In the genomic region with DNA sequence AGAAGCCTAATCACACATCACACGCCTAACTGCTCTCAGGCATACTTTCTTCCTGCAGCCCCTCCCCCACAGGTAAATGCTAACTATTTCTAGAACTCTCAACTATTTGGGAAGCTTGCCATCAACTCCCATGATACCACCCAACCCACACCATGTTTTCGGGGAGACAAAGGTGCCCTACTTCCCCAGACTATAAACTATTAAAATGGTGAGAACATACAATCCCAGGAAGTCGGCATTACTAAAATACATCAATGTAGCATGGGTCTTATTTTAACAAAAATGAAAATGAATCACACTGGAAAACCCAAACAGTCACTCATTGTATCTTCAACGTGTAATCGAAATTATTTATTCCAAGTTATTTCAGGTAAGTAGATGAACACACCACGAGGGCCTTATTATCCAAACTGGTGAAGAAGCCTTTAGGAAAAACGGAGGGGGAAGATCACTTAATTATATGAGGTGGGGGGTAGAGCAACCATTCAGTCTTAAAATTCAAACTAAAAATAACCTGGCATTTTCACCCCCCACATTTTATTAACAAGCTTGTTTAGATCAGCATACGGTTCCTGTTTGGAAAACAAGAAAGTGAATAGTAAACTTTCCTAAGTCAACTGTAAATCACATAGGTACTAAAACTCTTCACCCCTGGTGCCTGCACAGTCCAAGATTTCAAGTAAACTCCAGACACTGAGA, we compare ENCODE assay signal across 8 cellular contexts. TPM values are rescaled to one million over a fixed set of nuclear protein-coding genes. Genes with fewer than 3 reads are reported as not detected.
DNase-seq lines count a peak whose midpoint lies in the region; ATAC-seq, FAIRE-seq and TF ChIP-seq lines count a peak whose summit lies in the region.

No MANE protein-coding gene starts in this region.

- no peak for ATAC-seq in heart right ventricle
- no peak for ATAC-seq in Right ventricle myocardium superior (ENCODE audit: poor library complexity)
- no peak for ATAC-seq in lung (ENCODE audit: insufficient read depth, low FRiP score)

- WGBS in heart right ventricle, 2 donors, result 5% methylated on average over 8 of the region's 8 CpGs
- 2 to 3% methylated on average over 8 of the region's 8 CpGs for WGBS in lung, 2 donors

- intact Hi-C loops in heart right ventricle (cut with DNase I), result loop anchor here in 9 of 10 donors (5.0 to 10.0 kb wide), 13 partner anchors 71 to 1187 kb away; no protein-coding TSS in a partner anchor
- intact Hi-C loops in Right ventricle myocardium superior (cut with DNase I), result no loop called here
- intact Hi-C loops in tibial artery (cut with DNase I; ENCODE audit: low total_unique reads), result loop anchor here (10.0 kb wide), 3 partner anchors 399 to 1129 kb away; no protein-coding TSS in a partner anchor

- H3K27ac ChIP-seq in heart right ventricle, result peak overlapping the region; percentile 96 to 99 (median 98)
- peak overlapping the region; percentile 94 for H3K27ac ChIP-seq in OCI-LY3 (ENCODE audit: low read length)
- H3K27ac ChIP-seq in lung (ENCODE audit: low read depth in 1 of 2, low read length in 1 of 2), result peak overlapping the region; percentile 73 to 91
- peak overlapping the region; percentile 92 to 99 for H3K27ac ChIP-seq in tibial artery

- H3K4me2 ChIP-seq in OCI-LY3 (ENCODE audit: low read length), result peak overlapping the region; percentile 80

- H3K4me3 ChIP-seq in heart right ventricle (peak overlapping the region; percentile 45 to 92 (median 84)), OCI-LY3 (ENCODE audit: low read length) (peak overlapping the region; percentile 83), cardiac fibroblast (replicated peaks in 1 of 2; ENCODE audit: low read depth in 2 of 2, low read length in 2 of 2) (peak overlapping the region; percentile 82 to 85), lung (peak overlapping the region; percentile 41), tibial artery (peak overlapping the region; percentile 81 to 91)

- H4K20me1 ChIP-seq in OCI-LY3 (ENCODE audit: insufficient read depth, low read length), result peaks cover 38% of the 10 kb centered on the region

- FAIRE-seq in frontal cortex (lab: Jason Lieb, UNC), result no peak

- H3K9me3 ChIP-seq in heart right ventricle (peaks cover 0 to 3% (median 0%) of the 10 kb centered on the region in 11 donors), OCI-LY3 (ENCODE audit: insufficient read depth, low read length) (no peaks in the 10 kb centered on the region), lung (ENCODE audit: control insufficient read depth in 2 of 2, insufficient read depth in 1 of 2, low read length in 1 of 2) (no peaks in the 10 kb centered on the region), tibial artery (no peaks in the 10 kb centered on the region)

- TF ChIP-seq CTCF in heart right ventricle (IDR thresholded peaks at IDR 0.05) (no peak), OCI-LY3 (IDR thresholded peaks at IDR 0.05; ENCODE audit: low read depth, low read length) (no peak), cardiac fibroblast (IDR thresholded peaks at IDR 0.05; ENCODE audit: low read depth, low read length) (no peak), lung (IDR thresholded peaks at IDR 0.05; ENCODE audit: control extremely low read depth, extremely low read depth) (no peak), tibial artery (IDR thresholded peaks at IDR 0.05) (no peak)

- H3K27me3 ChIP-seq in heart right ventricle, result no peaks in the 10 kb centered on the region
- H3K27me3 ChIP-seq in OCI-LY3 (ENCODE audit: low read depth, low read length), result no peaks in the 10 kb centered on the region
- H3K27me3 ChIP-seq in lung (ENCODE audit: control insufficient read depth, insufficient read depth), result no peaks in the 10 kb centered on the region
- no peaks in the 10 kb centered on the region for H3K27me3 ChIP-seq in tibial artery

- no peak overlapping the region for H2AFZ ChIP-seq in OCI-LY3 (ENCODE audit: low read depth, low read length)

- H3K36me3 ChIP-seq in heart right ventricle, result no peaks in the 10 kb centered on the region
- H3K36me3 ChIP-seq in OCI-LY3 (replicated peaks; ENCODE audit: low read depth, low read length), result peaks cover 30% of the 10 kb centered on the region
- no peaks in the 10 kb centered on the region for H3K36me3 ChIP-seq in lung (ENCODE audit: control insufficient read depth in 2 of 2, insufficient read depth in 2 of 2, low read length in 2 of 2)
- H3K36me3 ChIP-seq in tibial artery, result no peaks in the 10 kb centered on the region

- H3K9ac ChIP-seq in OCI-LY3 (ENCODE audit: low read length), result peak overlapping the region; percentile 99

- H3K79me2 ChIP-seq in OCI-LY3 (ENCODE audit: low read length), result peaks cover 75% of the 10 kb centered on the region

- peaks cover 0 to 71% (median 40%) of the 10 kb centered on the region in 9 donors for H3K4me1 ChIP-seq in heart right ventricle
- peaks cover 60% of the 10 kb centered on the region for H3K4me1 ChIP-seq in OCI-LY3 (ENCODE audit: low read length)
- H3K4me1 ChIP-seq in lung (ENCODE audit: control insufficient read depth in 2 of 2, insufficient read depth in 2 of 2, low read length in 2 of 2), result peaks cover 3 to 27% of the 10 kb centered on the region in 2 donors
- peaks cover 0 to 42% (median 16%) of the 10 kb centered on the region in 4 donors for H3K4me1 ChIP-seq in tibial artery

- DNase-seq in heart right ventricle (peak in 1 of 2 donors; percentile 50), Right ventricle myocardium superior (no peak), cardiac fibroblast (ENCODE audit: low read depth in 2 of 2) (peak; percentile 47 to 64), lung (ENCODE audit: low spot score) (peak; percentile 45), tibial artery (no peak), superior temporal gyrus (ENCODE audit: extremely low spot score) (no peak), frontal cortex (ENCODE audit: low spot score in 2 of 2) (no peak)

RNA-seq across cellular contexts. Expression of a gene that starts 1.9 kb away (rescaled TPM):
- total RNA-seq in heart right ventricle, result 100 to 1,000 TPM in 8 of 10 donors, 10 to 100 TPM in 2; 79.6 to 184 (median 129) TPM
- 10 to 100 TPM; 25.7 to 33.6 TPM for polyA plus RNA-seq in heart right ventricle
- total RNA-seq in Right ventricle myocardium superior, result 90.8 TPM
- 100 to 1,000 TPM; 130 to 203 TPM for total RNA-seq in lung
- 10 to 100 TPM; 24.1 to 25.3 TPM for polyA plus RNA-seq in lung
- 283 TPM for total RNA-seq in frontal cortex

Comparison
In these comparisons a context has a peak if more than half of its experiments do, and no peak if none do; other contexts are left out.
1. DNase-seq: peak in cardiac fibroblast (2 of 2) and lung (single experiment); none in Right ventricle myocardium superior (single experiment), tibial artery (0 of 2), superior temporal gyrus (single experiment) and frontal cortex (0 of 2).
2. Peak in every context shown above with its lines, with median percentiles within 50 percentile points of each other: H3K27ac ChIP-seq and H3K4me3 ChIP-seq.